Comparison of ENCODE assay signal across 8 cellular contexts in genomic region chr15:63505842-63506222, GRCh38. TPM values are rescaled to one million over a fixed set of nuclear protein-coding genes. Genes with fewer than 3 reads are reported as not detected.
DNase-seq lines count a peak whose midpoint lies in the region; ATAC-seq, FAIRE-seq and TF ChIP-seq lines count a peak whose summit lies in the region.

No MANE protein-coding gene starts in this region.

- no peak for ATAC-seq in activated CD8-positive, alpha-beta T cell treated with anti-CD3 and anti-CD28 coated beads, Interleukin-2, amount 10 ng/mL, durations not matched to agents 7 days and 5 days
- ATAC-seq in stimulated activated effector memory CD8-positive, alpha-beta T cell treated with anti-CD3 and anti-CD28 coated beads, Interleukin-12 subunit alpha, Interleukin-12 subunit beta, amount 100 ng/mL, for 72 hours = no peak
- no peak for ATAC-seq in HG03196 (IDR thresholded peaks at IDR 0.05; ENCODE audit: unreplicated experiment)
- no peak for ATAC-seq in HG03354 (IDR thresholded peaks at IDR 0.05; ENCODE audit: poor library complexity, severe bottlenecking, unreplicated experiment)

- CTCF ChIA-PET in activated CD8-positive, alpha-beta T cell treated with anti-CD3 and anti-CD28 coated beads, Interleukin-2, amount 10 ng/mL, durations not matched to agents 7 days and 5 days (lab: Charles Lee) = interaction anchor here (0.7 to 8.4 kb wide), 26 partner anchors 9 to 588 kb away, joined by 3 to 172 read pairs (median 6); partner anchors contain the start of genes CIAO2A, DAPK2 and FBXL22

- H3K9me3 Mint-ChIP-seq in activated CD8-positive, alpha-beta T cell treated with anti-CD3 and anti-CD28 coated beads, Interleukin-2, amount 10 ng/mL, durations not matched to agents 7 days and 5 days (ENCODE audit: insufficient read depth) = no peaks in the 10 kb centered on the region
- no peaks in the 10 kb centered on the region for H3K9me3 Mint-ChIP-seq in stimulated activated effector memory CD8-positive, alpha-beta T cell treated with anti-CD3 and anti-CD28 coated beads, Interleukin-12 subunit alpha, Interleukin-12 subunit beta, amount 100 ng/mL, for 72 hours

- FAIRE-seq in RCC 7860 (lab: Jason Lieb, UNC) = no peak

- H3K4me3 ChIP-seq in HL-60 (replicated peaks; ENCODE audit: insufficient read depth, low read length) = peak overlapping the region; percentile 75
- peak overlapping the region; percentile 21 for H3K4me3 ChIP-seq in iPS-11a (ENCODE audit: low read depth, low read length)

- POLR2A ChIA-PET in activated CD8-positive, alpha-beta T cell treated with anti-CD3 and anti-CD28 coated beads, Interleukin-2, amount 10 ng/mL, durations not matched to agents 7 days and 5 days (lab: Charles Lee) = interaction anchor here (0.7 to 5.0 kb wide), 19 partner anchors 9 to 314 kb away, joined by 3 to 36 read pairs (median 6); no protein-coding TSS in a partner anchor

- H3K27ac ChIP-seq in HL-60 (replicated peaks) = peak overlapping the region; percentile 90

- peak overlapping the region; percentile 84 for H3K27ac Mint-ChIP-seq in activated CD8-positive, alpha-beta T cell treated with anti-CD3 and anti-CD28 coated beads, Interleukin-2, amount 10 ng/mL, durations not matched to agents 7 days and 5 days
- H3K27ac Mint-ChIP-seq in stimulated activated effector memory CD8-positive, alpha-beta T cell treated with anti-CD3 and anti-CD28 coated beads, Interleukin-12 subunit alpha, Interleukin-12 subunit beta, amount 100 ng/mL, for 72 hours = peak overlapping the region; percentile 89

- peaks cover 13% of the 10 kb centered on the region for H3K36me3 Mint-ChIP-seq in activated CD8-positive, alpha-beta T cell treated with anti-CD3 and anti-CD28 coated beads, Interleukin-2, amount 10 ng/mL, durations not matched to agents 7 days and 5 days (ENCODE audit: low read depth)
- peaks cover 31% of the 10 kb centered on the region for H3K36me3 Mint-ChIP-seq in stimulated activated effector memory CD8-positive, alpha-beta T cell treated with anti-CD3 and anti-CD28 coated beads, Interleukin-12 subunit alpha, Interleukin-12 subunit beta, amount 100 ng/mL, for 72 hours

- peaks cover 81% of the 10 kb centered on the region for H3K4me1 Mint-ChIP-seq in activated CD8-positive, alpha-beta T cell treated with anti-CD3 and anti-CD28 coated beads, Interleukin-2, amount 10 ng/mL, durations not matched to agents 7 days and 5 days (ENCODE audit: low read depth)
- H3K4me1 Mint-ChIP-seq in stimulated activated effector memory CD8-positive, alpha-beta T cell treated with anti-CD3 and anti-CD28 coated beads, Interleukin-12 subunit alpha, Interleukin-12 subunit beta, amount 100 ng/mL, for 72 hours = peaks cover 69% of the 10 kb centered on the region

- peak overlapping the region; percentile 89 for H3K4me3 Mint-ChIP-seq in activated CD8-positive, alpha-beta T cell treated with anti-CD3 and anti-CD28 coated beads, Interleukin-2, amount 10 ng/mL, durations not matched to agents 7 days and 5 days
- peak overlapping the region; percentile 87 for H3K4me3 Mint-ChIP-seq in stimulated activated effector memory CD8-positive, alpha-beta T cell treated with anti-CD3 and anti-CD28 coated beads, Interleukin-12 subunit alpha, Interleukin-12 subunit beta, amount 100 ng/mL, for 72 hours

- no peak for DNase-seq in HL-60 (ENCODE audit: low read depth in 1 of 2, low spot score in 1 of 2)
- no peak for DNase-seq in activated CD8-positive, alpha-beta T cell treated with anti-CD3 and anti-CD28 coated beads, Interleukin-2, amount 10 ng/mL, durations not matched to agents 7 days and 5 days
- DNase-seq in stimulated activated effector memory CD8-positive, alpha-beta T cell treated with anti-CD3 and anti-CD28 coated beads, Interleukin-12 subunit alpha, Interleukin-12 subunit beta, amount 100 ng/mL, for 72 hours (ENCODE audit: low spot score in 2 of 2) = no peak
- DNase-seq in NCI-H345 treated with DMSO at 0.1 percent for 48 hours (lab: John Stamatoyannopoulos, UW; ENCODE audit: unreplicated experiment) = no peak
- DNase-seq in RCC 7860 (ENCODE audit: low spot score) = no peak

- H3K27me3 ChIP-seq in HL-60 (ENCODE audit: insufficient read depth, poor library complexity, severe bottlenecking) = no peaks in the 10 kb centered on the region

- no peak for TF ChIP-seq CTCF in HL-60 (IDR thresholded peaks at IDR 0.05; ENCODE audit: insufficient read depth, low read length)

- no peaks in the 10 kb centered on the region for H3K27me3 Mint-ChIP-seq in activated CD8-positive, alpha-beta T cell treated with anti-CD3 and anti-CD28 coated beads, Interleukin-2, amount 10 ng/mL, durations not matched to agents 7 days and 5 days (ENCODE audit: low read depth)

RNA-seq across cellular contexts. Expression of gene USP3, which starts 1.4 kb away (rescaled TPM):
- total RNA-seq in activated CD8-positive, alpha-beta T cell treated with anti-CD3 and anti-CD28 coated beads, Interleukin-2, amount 10 ng/mL, durations not matched to agents 7 days and 5 days = 10 to 100 TPM; 48.3 to 49.1 TPM
